Comparison of ENCODE assay signal across 17 cellular contexts in genomic region chr14:31950331-31950730, GRCh38.
DNase-seq lines count a peak whose midpoint lies in the region; ATAC-seq and TF ChIP-seq lines count a peak whose summit lies in the region.
"Had no signal": no experiment of that assay in that cellular context is flagged by ENCODE, and none has a peak within 500 bp of the region (broad histone marks: within the 10 kb centered on the region; RNA-seq: fewer than 3 reads in every experiment).

No MANE protein-coding gene starts in this region.

- H3K27ac Mint-ChIP-seq in CD4-positive, CD25-positive, alpha-beta regulatory T cell, result peak overlapping the region in 2 of 3 donors; percentile 63 to 67
- peak overlapping the region; percentile 50 for H3K27ac Mint-ChIP-seq in neural crest cell (ENCODE audit: unreplicated experiment)

- H3K4me3 Mint-ChIP-seq in CD4-positive, CD25-positive, alpha-beta regulatory T cell, result no peak overlapping the region
- peak overlapping the region; percentile 7 for H3K4me3 Mint-ChIP-seq in neural crest cell
- H3K4me3 Mint-ChIP-seq: CD4-positive, alpha-beta memory T cell had no signal

- POLR2A ChIA-PET in RWPE1 (lab: Yijun Ruan, JAX; ENCODE audit: low non-redundant PET), result no interaction called here

- H3K27me3 ChIP-seq in CD4-positive, CD25-positive, alpha-beta regulatory T cell (ENCODE audit: control insufficient read depth, insufficient read depth, low read length), result no peaks in the 10 kb centered on the region
- H3K27me3 ChIP-seq in esophagus squamous epithelium (no peaks in the 10 kb centered on the region), lower lobe of right lung (ENCODE audit: low read depth) (no peaks in the 10 kb centered on the region)
- H3K27me3 ChIP-seq: cardiac muscle cell had no signal

- H3K36me3 ChIP-seq in CD4-positive, CD25-positive, alpha-beta regulatory T cell (ENCODE audit: control insufficient read depth, insufficient read depth, low read length), result no peaks in the 10 kb centered on the region
- no peaks in the 10 kb centered on the region for H3K36me3 ChIP-seq in esophagus squamous epithelium
- no peaks in the 10 kb centered on the region for H3K36me3 ChIP-seq in lower lobe of right lung
- H3K36me3 ChIP-seq: cardiac muscle cell had no signal

- no peak for ATAC-seq in CD4-positive, CD25-positive, alpha-beta regulatory T cell (ENCODE audit: low read depth in 2 of 2)
- no peak for ATAC-seq in lower lobe of right lung
- ATAC-seq in GM21381 (IDR thresholded peaks at IDR 0.05; ENCODE audit: unreplicated experiment), result no peak
- ATAC-seq: left lobe of liver had no signal

- 64 to 68% methylated on average over 6 to 7 of the region's 7 CpGs for WGBS in esophagus squamous epithelium, 2 donors

- no peak for TF ChIP-seq POLR2A in esophagus squamous epithelium (IDR thresholded peaks at IDR 0.05)

- H3K4me1 Mint-ChIP-seq in CD4-positive, CD25-positive, alpha-beta regulatory T cell, result peaks cover 6 to 33% (median 23%) of the 10 kb centered on the region in 4 donors
- H3K4me1 Mint-ChIP-seq in neural crest cell, result peaks cover 30% of the 10 kb centered on the region

- peaks cover 23% of the 10 kb centered on the region for H3K4me1 ChIP-seq in CD4-positive, CD25-positive, alpha-beta regulatory T cell (ENCODE audit: control insufficient read depth, insufficient read depth, low read length, poor library complexity, severe bottlenecking)
- peaks cover 1 to 45% (median 19%) of the 10 kb centered on the region in 3 donors for H3K4me1 ChIP-seq in esophagus squamous epithelium
- H3K4me1 ChIP-seq in lower lobe of right lung, result peaks cover 9% of the 10 kb centered on the region

- H3K36me3 Mint-ChIP-seq in CD4-positive, CD25-positive, alpha-beta regulatory T cell, result no peaks in the 10 kb centered on the region
- no peaks in the 10 kb centered on the region for H3K36me3 Mint-ChIP-seq in neural crest cell (ENCODE audit: low read depth)
- H3K36me3 Mint-ChIP-seq: CD4-positive, alpha-beta memory T cell had no signal

- no peaks in the 10 kb centered on the region for H3K9me3 Mint-ChIP-seq in CD4-positive, CD25-positive, alpha-beta regulatory T cell
- no peaks in the 10 kb centered on the region for H3K9me3 Mint-ChIP-seq in neural crest cell
- H3K9me3 Mint-ChIP-seq: CD4-positive, alpha-beta memory T cell had no signal

- CTCF ChIA-PET in RWPE1 (lab: Yijun Ruan, JAX), result interaction anchor here (0.6 kb wide), 1 partner anchor 1733 kb away, joined by 4 read pairs; no protein-coding TSS in a partner anchor

- intact Hi-C loops in esophagus squamous epithelium (cut with DNase I), result no loop called here
- intact Hi-C loops in lower lobe of right lung (cut with DNase I), result no loop called here

- DNase-seq in CD4-positive, CD25-positive, alpha-beta regulatory T cell, result no peak
- no peak for DNase-seq in RWPE1 (ENCODE audit: low spot score)
- DNase-seq in esophagus squamous epithelium (lab: John Stamatoyannopoulos, UW), result no peak
- DNase-seq in neural crest cell (ENCODE audit: low read depth, low spot score), result no peak
- DNase-seq in lower lobe of right lung, result no peak
- no peak for DNase-seq in SIG-M5 treated with dmso at 0.1 percent for 504 hours (lab: John Stamatoyannopoulos, UW; ENCODE audit: unreplicated experiment)
- DNase-seq in NCI-H2081 treated with DMSO at 0.1 percent for 48 hours (lab: John Stamatoyannopoulos, UW), result no peak
- DNase-seq: CD4-positive, alpha-beta memory T cell; dorsolateral prefrontal cortex; OCI-M1; stimulated activated CD4-positive, alpha-beta T cell treated with anti-CD3 and anti-CD28 coated beads, Interleukin-1b, Interleukin-23, amount 100 ng/mL, for 48 hours; stimulated activated naive CD4-positive, alpha-beta T cell; T-helper 2 cell had no signal

- TF ChIP-seq CTCF in RWPE1 (conservative IDR thresholded peaks at IDR 0.05; ENCODE audit: low read depth) (no peak), esophagus squamous epithelium (IDR thresholded peaks at IDR 0.05) (no peak), neural crest cell (conservative IDR thresholded peaks at IDR 0.05) (no peak), lower lobe of right lung (IDR thresholded peaks at IDR 0.05) (no peak)

- no peak overlapping the region for H3K27ac ChIP-seq in CD4-positive, CD25-positive, alpha-beta regulatory T cell (ENCODE audit: insufficient read depth, low read length, poor library complexity, severe bottlenecking)
- H3K27ac ChIP-seq in RWPE1 (peak overlapping the region; percentile 53), esophagus squamous epithelium (peak overlapping the region; percentile 39 to 62 (median 58)), lower lobe of right lung (no peak overlapping the region)
- H3K27ac ChIP-seq: cardiac muscle cell had no signal

- no peaks in the 10 kb centered on the region for H3K9me3 ChIP-seq in CD4-positive, CD25-positive, alpha-beta regulatory T cell (ENCODE audit: control insufficient read depth in 2 of 2, low read length in 2 of 2)
- H3K9me3 ChIP-seq in esophagus squamous epithelium, result no peaks in the 10 kb centered on the region
- H3K9me3 ChIP-seq in lower lobe of right lung, result no peaks in the 10 kb centered on the region

- H3K27me3 Mint-ChIP-seq in CD4-positive, CD25-positive, alpha-beta regulatory T cell, result no peaks in the 10 kb centered on the region
- H3K27me3 Mint-ChIP-seq in neural crest cell (ENCODE audit: low read depth), result no peaks in the 10 kb centered on the region
- H3K27me3 Mint-ChIP-seq: CD4-positive, alpha-beta memory T cell had no signal

- no peak overlapping the region for H3K4me3 ChIP-seq in CD4-positive, CD25-positive, alpha-beta regulatory T cell (ENCODE audit: low read depth, low read length)
- no peak overlapping the region for H3K4me3 ChIP-seq in esophagus squamous epithelium
- H3K4me3 ChIP-seq in lower lobe of right lung, result no peak overlapping the region
- H3K4me3 ChIP-seq: cardiac muscle cell, dorsolateral prefrontal cortex, K562 had no signal

Comparison
In these comparisons a context has a peak if more than half of its experiments do, and no peak if none do; other contexts are left out.
1. H3K27ac ChIP-seq: peak in RWPE1 (single experiment) and esophagus squamous epithelium (4 of 4); none in CD4-positive, CD25-positive, alpha-beta regulatory T cell (single experiment) and lower lobe of right lung (single experiment).